9 cellular contexts compared by ENCODE assay signal in genomic region chr17:4999429-5000093, GRCh38. TPM values are rescaled to one million over a fixed set of nuclear protein-coding genes. Genes with fewer than 3 reads are reported as not detected.
DNase-seq lines count a peak whose midpoint lies in the region; ATAC-seq, FAIRE-seq and TF ChIP-seq lines count a peak whose summit lies in the region.
"Had no signal": no experiment of that assay in that cellular context is flagged by ENCODE, and none has a peak within 500 bp of the region (broad histone marks: within the 10 kb centered on the region; RNA-seq: fewer than 3 reads in every experiment).

No MANE protein-coding gene starts in this region.

- H3K36me3 Mint-ChIP-seq in CD8-positive, alpha-beta T cell = peaks cover 36% of the 10 kb centered on the region

- TF ChIP-seq POLR2A in Peyer's patch (IDR thresholded peaks at IDR 0.05) (no peak), esophagus squamous epithelium (IDR thresholded peaks at IDR 0.05) (no peak), H54 (IDR thresholded peaks at IDR 0.05; ENCODE audit: low read depth, low read length) (no peak)

- H3K4me1 ChIP-seq in CD8-positive, alpha-beta T cell (ENCODE audit: insufficient read depth, low read length) = peaks cover 20% of the 10 kb centered on the region
- H3K4me1 ChIP-seq in Peyer's patch = peaks cover 3 to 31% (median 10%) of the 10 kb centered on the region in 4 donors
- peaks cover 16 to 40% (median 25%) of the 10 kb centered on the region in 3 donors for H3K4me1 ChIP-seq in esophagus squamous epithelium
- peaks cover 30 to 35% of the 10 kb centered on the region in 2 experiments for H3K4me1 ChIP-seq in neutrophil (ENCODE audit: control insufficient read depth in 1 of 2, insufficient read depth in 1 of 2, low read depth in 1 of 2, low read length in 1 of 2)

- no peak for ATAC-seq in CD8-positive, alpha-beta T cell
- ATAC-seq in GM18858 (IDR thresholded peaks at IDR 0.05; ENCODE audit: unreplicated experiment) = no peak

- H3K4me3 ChIP-seq in CD8-positive, alpha-beta T cell (ENCODE audit: low read depth, low read length) = no peak overlapping the region
- H3K4me3 ChIP-seq in Peyer's patch = peak overlapping the region; percentile 85 to 99 (median 95)
- peak overlapping the region; percentile 80 to 98 (median 90) for H3K4me3 ChIP-seq in esophagus squamous epithelium
- H3K4me3 ChIP-seq in neutrophil (ENCODE audit: low read depth in 1 of 2, low read length in 1 of 2) = no peak overlapping the region

- H3K36me3 ChIP-seq in CD8-positive, alpha-beta T cell (ENCODE audit: insufficient read depth, low read length) = peaks cover 12% of the 10 kb centered on the region
- peaks cover 0 to 43% (median 0%) of the 10 kb centered on the region in 3 donors for H3K36me3 ChIP-seq in Peyer's patch
- H3K36me3 ChIP-seq in esophagus squamous epithelium = peaks cover 27 to 45% (median 35%) of the 10 kb centered on the region in 3 donors
- peaks cover 43% of the 10 kb centered on the region for H3K36me3 ChIP-seq in neutrophil

- no peak for DNase-seq in CD8-positive, alpha-beta T cell
- DNase-seq in Peyer's patch (no peak), esophagus squamous epithelium (lab: John Stamatoyannopoulos, UW) (no peak), NCI-H82 treated with DMSO at 0.1 percent for 48 hours (lab: John Stamatoyannopoulos, UW; ENCODE audit: unreplicated experiment) (no peak), H54 (ENCODE audit: insufficient read length, low spot score) (no peak), glomerular visceral epithelial cell (ENCODE audit: extremely low spot score) (no peak)
- DNase-seq: stimulated activated CD4-positive, alpha-beta T cell treated with anti-CD3 and anti-CD28 coated beads, Interleukin-4, amount 100 ng/mL, for 24 hours had no signal

- no peaks in the 10 kb centered on the region for H3K27me3 Mint-ChIP-seq in CD8-positive, alpha-beta T cell (ENCODE audit: low read depth)

- H3K27me3 ChIP-seq in CD8-positive, alpha-beta T cell (ENCODE audit: insufficient read depth, low read length) = no peaks in the 10 kb centered on the region
- H3K27me3 ChIP-seq in Peyer's patch (no peaks in the 10 kb centered on the region), esophagus squamous epithelium (no peaks in the 10 kb centered on the region), neutrophil (no peaks in the 10 kb centered on the region)

- CTCF ChIA-PET in CD8-positive, alpha-beta T cell (lab: Charles Lee) = interaction anchor here (0.7 to 1.3 kb wide), 4 partner anchors 12 to 97 kb away, joined by 3 to 4 read pairs (median 4); partner anchors contain the start of genes CAMTA2 and CHRNE

- WGBS in esophagus squamous epithelium, 2 donors = 72 to 74% methylated on average over 8 to 12 of the region's 12 CpGs

- no peak for TF ChIP-seq CTCF in CD8-positive, alpha-beta T cell (IDR thresholded peaks at IDR 0.05)
- no peak for TF ChIP-seq CTCF in Peyer's patch (IDR thresholded peaks at IDR 0.05)
- TF ChIP-seq CTCF in esophagus squamous epithelium (IDR thresholded peaks at IDR 0.05) = no peak
- TF ChIP-seq CTCF in neutrophil (IDR thresholded peaks at IDR 0.05) = no peak

- intact Hi-C loops in CD8-positive, alpha-beta T cell (cut with DNase I, micrococcal nuclease) = loop anchor here (5.0 kb wide), 3 partner anchors 33 to 287 kb away; partner anchors contain the start of genes ARRB2 (in 1 of the 2) and ZNF232 (in 1 of the 2)
- intact Hi-C loops in esophagus squamous epithelium (cut with DNase I) = no loop called here

- peaks cover 23% of the 10 kb centered on the region for H3K4me1 Mint-ChIP-seq in CD8-positive, alpha-beta T cell (ENCODE audit: low read depth)

- peak overlapping the region; percentile 83 for H3K4me3 Mint-ChIP-seq in CD8-positive, alpha-beta T cell

- H3K9me3 Mint-ChIP-seq in CD8-positive, alpha-beta T cell = no peaks in the 10 kb centered on the region

- POLR2A ChIA-PET in CD8-positive, alpha-beta T cell (lab: Charles Lee) = no interaction called here

- no peak for FAIRE-seq in H54 (lab: Jason Lieb, UNC)

- H3K27ac ChIP-seq in CD8-positive, alpha-beta T cell (ENCODE audit: low read depth, low read length) = no peak overlapping the region
- peak overlapping the region in 3 of 4 donors; percentile 76 to 88 (median 88) for H3K27ac ChIP-seq in Peyer's patch
- peak overlapping the region; percentile 14 to 94 (median 92) for H3K27ac ChIP-seq in esophagus squamous epithelium
- peak overlapping the region; percentile 83 for H3K27ac ChIP-seq in neutrophil

- peak overlapping the region; percentile 42 for H3K27ac Mint-ChIP-seq in CD8-positive, alpha-beta T cell

- no peaks in the 10 kb centered on the region for H3K9me3 ChIP-seq in CD8-positive, alpha-beta T cell (ENCODE audit: low read length)
- no peaks in the 10 kb centered on the region for H3K9me3 ChIP-seq in Peyer's patch
- no peaks in the 10 kb centered on the region for H3K9me3 ChIP-seq in esophagus squamous epithelium
- H3K9me3 ChIP-seq in neutrophil = no peaks in the 10 kb centered on the region

RNA-seq across cellular contexts. Expression of gene KIF1C, which starts 1.8 kb away (rescaled TPM):
- 1 to 10 TPM; 7.1 to 7.2 TPM for total RNA-seq in CD8-positive, alpha-beta T cell
- total RNA-seq in Peyer's patch (100 to 1,000 TPM in 3 of 4 donors, 10 to 100 TPM in 1; 91.4 to 141 (median 116) TPM), esophagus squamous epithelium (10 to 100 TPM; 66.9 to 93.3 (median 81.7) TPM)

RNA-seq across cellular contexts. Expression of gene INCA1, which starts 2.2 kb away (rescaled TPM):
- total RNA-seq in CD8-positive, alpha-beta T cell = under 1 TPM in 1 of 2 experiments, not detected in 1; 0.24 TPM
- total RNA-seq in Peyer's patch = 1 to 10 TPM in 1 of 4 donors, not detected in 3; 2.4 TPM
- 1 to 10 TPM in 1 of 4 donors, under 1 TPM in 1, not detected in 2; 0.31 to 1.1 TPM for total RNA-seq in esophagus squamous epithelium

RNA-seq across cellular contexts. Expression of gene CAMTA2, which starts 12.1 kb away (rescaled TPM):
- 10 to 100 TPM; 40.1 to 42.3 TPM for total RNA-seq in CD8-positive, alpha-beta T cell
- total RNA-seq in Peyer's patch (100 to 1,000 TPM in 1 of 4 donors, 10 to 100 TPM in 3; 42.4 to 124 (median 88.7) TPM), esophagus squamous epithelium (10 to 100 TPM in 3 of 4 donors, 1 to 10 TPM in 1; 6.9 to 19.6 (median 13.4) TPM)

RNA-seq across cellular contexts. Expression of gene SPAG7, which starts 31.9 kb away (rescaled TPM):
- total RNA-seq in CD8-positive, alpha-beta T cell = 10 to 100 TPM; 34.5 to 34.7 TPM
- total RNA-seq in Peyer's patch (10 to 100 TPM; 34.2 to 85.0 (median 48.9) TPM), esophagus squamous epithelium (10 to 100 TPM; 34.5 to 48.8 (median 39.5) TPM)

RNA-seq across cellular contexts. Expression of gene SLC52A1, which starts 35.7 kb away (rescaled TPM):
- not detected for total RNA-seq in CD8-positive, alpha-beta T cell
- total RNA-seq in Peyer's patch = 10 to 100 TPM in 3 of 4 donors, not detected in 1; 12.9 to 50.8 (median 45.3) TPM
- 1 to 10 TPM in 2 of 4 donors, under 1 TPM in 2; 0.26 to 1.4 (median 1.1) TPM for total RNA-seq in esophagus squamous epithelium

Comparison
In these comparisons a context has a peak if more than half of its experiments do, and no peak if none do; other contexts are left out.
1. H3K4me3 ChIP-seq: peak in Peyer's patch (4 of 4) and esophagus squamous epithelium (4 of 4); none in CD8-positive, alpha-beta T cell (single experiment) and neutrophil (0 of 2).
2. RNA of gene KIF1C, which starts 1.8 kb away (total RNA-seq): 91.4 to 141 TPM in Peyer's patch and 66.9 to 93.3 TPM in esophagus squamous epithelium; 7.1 to 7.2 TPM in CD8-positive, alpha-beta T cell; every median in the first group is over 4 times any median in the second.